1 cellular context compared by ENCODE assay signal in the genomic region with DNA sequence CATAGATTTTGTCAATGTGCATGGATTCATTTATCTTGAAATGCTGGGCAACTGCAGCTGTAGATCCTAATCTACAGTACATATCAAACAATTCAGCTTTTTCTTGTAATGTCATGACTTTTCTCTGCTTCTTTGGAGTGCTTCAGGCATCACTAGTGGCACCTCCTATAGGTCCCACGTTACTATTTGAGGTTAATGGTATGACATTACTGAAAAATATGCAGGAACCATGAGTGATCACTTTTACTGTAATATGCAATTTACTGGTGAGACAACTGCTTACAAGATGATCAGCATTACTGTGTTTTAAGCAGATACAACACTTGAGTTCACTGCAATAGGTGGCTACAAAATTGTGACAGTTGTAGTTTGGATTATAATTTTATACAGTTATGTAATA.
TF ChIP-seq lines count a peak whose summit lies in the region.

No MANE protein-coding gene starts in this region.

TF ChIP-seq in WTC11, 78 proteins besides CTCF, POLR2A, EP300 and RAD21:
- TF ChIP-seq, protein P1, sequence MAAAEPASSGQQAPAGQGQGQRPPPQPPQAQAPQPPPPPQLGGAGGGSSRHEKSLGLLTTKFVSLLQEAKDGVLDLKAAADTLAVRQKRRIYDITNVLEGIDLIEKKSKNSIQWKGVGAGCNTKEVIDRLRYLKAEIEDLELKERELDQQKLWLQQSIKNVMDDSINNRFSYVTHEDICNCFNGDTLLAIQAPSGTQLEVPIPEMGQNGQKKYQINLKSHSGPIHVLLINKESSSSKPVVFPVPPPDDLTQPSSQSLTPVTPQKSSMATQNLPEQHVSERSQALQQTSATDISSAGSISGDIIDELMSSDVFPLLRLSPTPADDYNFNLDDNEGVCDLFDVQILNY (CRISPR knock-in tag; IDR thresholded peaks at IDR 0.05), result no peak
- TF ChIP-seq ZNF138 (CRISPR knock-in tag; conservative IDR thresholded peaks at IDR 0.05) (no peak), ZNF423 (CRISPR knock-in tag; IDR thresholded peaks at IDR 0.05) (no peak), ZNF317 (CRISPR knock-in tag; IDR thresholded peaks at IDR 0.05; ENCODE audit: borderline replicate concordance, low read depth) (no peak), ZNF671 (CRISPR knock-in tag; IDR thresholded peaks at IDR 0.05) (no peak), SOX15 (CRISPR knock-in tag; IDR thresholded peaks at IDR 0.05) (no peak), ETV6 (CRISPR knock-in tag; IDR thresholded peaks at IDR 0.05) (no peak), ZNF232 (CRISPR knock-in tag; IDR thresholded peaks at IDR 0.05) (no peak), MYBL2 (CRISPR knock-in tag; IDR thresholded peaks at IDR 0.05) (no peak)
- TF ChIP-seq, protein P2, sequence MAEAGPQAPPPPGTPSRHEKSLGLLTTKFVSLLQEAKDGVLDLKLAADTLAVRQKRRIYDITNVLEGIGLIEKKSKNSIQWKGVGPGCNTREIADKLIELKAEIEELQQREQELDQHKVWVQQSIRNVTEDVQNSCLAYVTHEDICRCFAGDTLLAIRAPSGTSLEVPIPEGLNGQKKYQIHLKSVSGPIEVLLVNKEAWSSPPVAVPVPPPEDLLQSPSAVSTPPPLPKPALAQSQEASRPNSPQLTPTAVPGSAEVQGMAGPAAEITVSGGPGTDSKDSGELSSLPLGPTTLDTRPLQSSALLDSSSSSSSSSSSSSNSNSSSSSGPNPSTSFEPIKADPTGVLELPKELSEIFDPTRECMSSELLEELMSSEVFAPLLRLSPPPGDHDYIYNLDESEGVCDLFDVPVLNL (CRISPR knock-in tag; IDR thresholded peaks at IDR 0.05; ENCODE audit: borderline replicate concordance, low read depth), result no peak
- TF ChIP-seq, protein P3, sequence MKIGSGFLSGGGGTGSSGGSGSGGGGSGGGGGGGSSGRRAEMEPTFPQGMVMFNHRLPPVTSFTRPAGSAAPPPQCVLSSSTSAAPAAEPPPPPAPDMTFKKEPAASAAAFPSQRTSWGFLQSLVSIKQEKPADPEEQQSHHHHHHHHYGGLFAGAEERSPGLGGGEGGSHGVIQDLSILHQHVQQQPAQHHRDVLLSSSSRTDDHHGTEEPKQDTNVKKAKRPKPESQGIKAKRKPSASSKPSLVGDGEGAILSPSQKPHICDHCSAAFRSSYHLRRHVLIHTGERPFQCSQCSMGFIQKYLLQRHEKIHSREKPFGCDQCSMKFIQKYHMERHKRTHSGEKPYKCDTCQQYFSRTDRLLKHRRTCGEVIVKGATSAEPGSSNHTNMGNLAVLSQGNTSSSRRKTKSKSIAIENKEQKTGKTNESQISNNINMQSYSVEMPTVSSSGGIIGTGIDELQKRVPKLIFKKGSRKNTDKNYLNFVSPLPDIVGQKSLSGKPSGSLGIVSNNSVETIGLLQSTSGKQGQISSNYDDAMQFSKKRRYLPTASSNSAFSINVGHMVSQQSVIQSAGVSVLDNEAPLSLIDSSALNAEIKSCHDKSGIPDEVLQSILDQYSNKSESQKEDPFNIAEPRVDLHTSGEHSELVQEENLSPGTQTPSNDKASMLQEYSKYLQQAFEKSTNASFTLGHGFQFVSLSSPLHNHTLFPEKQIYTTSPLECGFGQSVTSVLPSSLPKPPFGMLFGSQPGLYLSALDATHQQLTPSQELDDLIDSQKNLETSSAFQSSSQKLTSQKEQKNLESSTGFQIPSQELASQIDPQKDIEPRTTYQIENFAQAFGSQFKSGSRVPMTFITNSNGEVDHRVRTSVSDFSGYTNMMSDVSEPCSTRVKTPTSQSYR (CRISPR knock-in tag; IDR thresholded peaks at IDR 0.05), result no peak
